In genomic region chr2:165544897-165545296, GRCh38 we compare ENCODE assay signal across 12 cellular contexts.
DNase-seq lines count a peak whose midpoint lies in the region; ATAC-seq, FAIRE-seq and TF ChIP-seq lines count a peak whose summit lies in the region.
"Had no signal": no experiment of that assay in that cellular context is flagged by ENCODE, and none has a peak within 500 bp of the region (broad histone marks: within the 10 kb centered on the region; RNA-seq: fewer than 3 reads in every experiment).

No MANE protein-coding gene starts in this region.

- no peak overlapping the region for H3K27ac ChIP-seq in colonic mucosa
- H3K27ac ChIP-seq: adrenal gland had no signal

- intact Hi-C loops in colonic mucosa (cut with DNase I) = no loop called here

- no peak for TF ChIP-seq CTCF in colonic mucosa (IDR thresholded peaks at IDR 0.05)

- H3K36me3 ChIP-seq in colonic mucosa = no peaks in the 10 kb centered on the region
- H3K36me3 ChIP-seq: adrenal gland, BE2C had no signal

- ATAC-seq in GM18870 (IDR thresholded peaks at IDR 0.05; ENCODE audit: unreplicated experiment) (peak; percentile 92), GM21515 (IDR thresholded peaks at IDR 0.05; ENCODE audit: unreplicated experiment) (peak; percentile 79), HG03064 (IDR thresholded peaks at IDR 0.05; ENCODE audit: low read depth, unreplicated experiment) (peak; percentile 59)

- no peak overlapping the region for H3K9ac ChIP-seq in colonic mucosa (ENCODE audit: low read depth in 2 of 2, low read length in 2 of 2)

- H3K9me3 ChIP-seq in colonic mucosa = no peaks in the 10 kb centered on the region
- H3K9me3 ChIP-seq: adrenal gland, BE2C had no signal

- no peak for FAIRE-seq in RCC 7860 (lab: Jason Lieb, UNC)
- FAIRE-seq: kidney had no signal

- H3K4me3 ChIP-seq in colonic mucosa = no peak overlapping the region
- H3K4me3 ChIP-seq: adrenal gland had no signal

- H3K27me3 ChIP-seq in colonic mucosa = no peaks in the 10 kb centered on the region
- H3K27me3 ChIP-seq: adrenal gland, BE2C had no signal

- DNase-seq in MV-4-11 (lab: John Stamatoyannopoulos, UW) = peak; percentile 51
- DNase-seq in NK-92 treated with Interleukin-12 subunit alpha and Interleukin-12 subunit beta, amount 100 ng/mL, for 24 hours (lab: John Stamatoyannopoulos, UW) = no peak
- no peak for DNase-seq in COLO829 (ENCODE audit: low spot score)
- no peak for DNase-seq in colonic mucosa
- DNase-seq in RCC 7860 (ENCODE audit: low spot score) = no peak
- DNase-seq: activated CD8-positive, alpha-beta memory T cell treated with anti-CD3 and anti-CD28 coated beads, Interleukin-2, amount 50 U/mL, for 48 hours; adrenal gland; BE2C; kidney had no signal

- no peaks in the 10 kb centered on the region for H3K4me1 ChIP-seq in colonic mucosa
- H3K4me1 ChIP-seq: adrenal gland, BE2C had no signal
